Comparison of ENCODE assay signal across 10 cellular contexts in the genomic region with DNA sequence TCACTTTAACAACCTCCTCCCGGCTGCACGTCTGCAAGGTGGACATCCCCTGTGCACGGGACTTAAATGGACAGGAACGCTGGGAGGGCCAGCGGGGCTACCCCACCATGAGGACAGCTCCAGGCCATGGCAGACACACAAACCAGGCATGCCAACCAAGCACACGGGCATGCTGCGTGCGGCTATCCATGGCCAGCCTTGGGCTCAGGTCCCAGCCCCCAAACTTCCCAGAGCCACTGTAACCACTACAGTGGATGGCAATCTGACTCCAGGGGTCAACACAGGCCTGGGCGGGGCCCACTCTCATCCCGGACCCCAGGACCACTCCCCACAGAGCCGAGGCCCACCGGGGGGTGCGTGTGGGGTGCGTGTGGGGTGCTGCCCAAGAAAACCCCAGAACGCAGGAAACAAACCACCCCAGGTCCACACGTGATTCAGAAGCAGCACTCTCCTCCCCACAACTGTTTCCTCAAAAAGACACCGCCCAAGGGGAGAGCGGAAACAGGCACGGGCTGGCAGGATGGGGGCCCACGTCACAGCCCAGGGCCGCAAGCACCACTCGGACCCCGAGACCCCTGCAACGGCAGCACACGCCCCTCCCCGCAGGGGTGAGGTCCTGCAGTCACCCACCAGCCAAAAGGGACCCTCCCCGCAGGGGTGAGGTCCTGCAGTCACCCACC. TPM values are rescaled to one million over a fixed set of nuclear protein-coding genes. Genes with fewer than 3 reads are reported as not detected.
A peak's percentile ranks its signal among the peaks of the same experiment; 100 is the strongest.
DNase-seq lines count a peak whose midpoint lies in the region; TF ChIP-seq lines count a peak whose summit lies in the region.
"Had no signal": no experiment of that assay in that cellular context is flagged by ENCODE, and none has a peak within 500 bp of the region (broad histone marks: within the 10 kb centered on the region; RNA-seq: fewer than 3 reads in every experiment).

No MANE protein-coding gene starts in this region.

- TF ChIP-seq CTCF in hepatocyte (IDR thresholded peaks at IDR 0.05; ENCODE audit: poor library complexity) (no peak), uterus (IDR thresholded peaks at IDR 0.05) (no peak)

- peaks cover 14% of the 10 kb centered on the region for H3K36me3 Mint-ChIP-seq in activated T-cell treated with anti-CD3 and anti-CD28 coated beads, Interleukin-2, amount 50 U/mL, for 24 hours (ENCODE audit: low read depth)
- H3K36me3 Mint-ChIP-seq: WTC11 had no signal

- H2AFZ ChIP-seq in hepatocyte = no peak overlapping the region

- H3K4me1 ChIP-seq in hepatocyte (ENCODE audit: insufficient read depth) (peaks cover 88% of the 10 kb centered on the region), uterus (peaks cover 0 to 5% of the 10 kb centered on the region in 2 donors)

- intact Hi-C loops in uterus (cut with DNase I; ENCODE audit: low total_unique reads) = no loop called here

- H3K4me3 Mint-ChIP-seq in activated T-cell treated with anti-CD3 and anti-CD28 coated beads, Interleukin-2, amount 50 U/mL, for 24 hours = peak overlapping the region; percentile 69
- H3K4me3 Mint-ChIP-seq: neural crest cell, WTC11 had no signal

- peaks cover 92% of the 10 kb centered on the region for H3K4me1 Mint-ChIP-seq in activated T-cell treated with anti-CD3 and anti-CD28 coated beads, Interleukin-2, amount 50 U/mL, for 24 hours (ENCODE audit: low read depth)

- peaks cover 28% of the 10 kb centered on the region for H4K20me1 ChIP-seq in hepatocyte (ENCODE audit: insufficient read depth, poor library complexity, severe bottlenecking)

- peak; percentile 25 to 77 (median 55) for DNase-seq in stimulated activated naive CD4-positive, alpha-beta T cell (lab: John Stamatoyannopoulos, UW)
- DNase-seq in stimulated activated naive CD4-positive, alpha-beta T cell treated with Interleukin-2 at 50 U/mL for 16 hours (lab: John Stamatoyannopoulos, UW) = no peak
- peak; percentile 61 for DNase-seq in activated T-cell treated with anti-CD3 and anti-CD28 coated beads, Interleukin-2, amount 50 U/mL, for 24 hours
- DNase-seq in hepatocyte (ENCODE audit: low spot score) (no peak), uterus (no peak), DMS114 treated with DMSO at 0.1 percent for 48 hours (lab: John Stamatoyannopoulos, UW; ENCODE audit: unreplicated experiment) (no peak), inferior parietal cortex (ENCODE audit: extremely low spot score) (no peak), cerebellum (ENCODE audit: low spot score) (no peak)

- no peak for TF ChIP-seq POLR2A in uterus (IDR thresholded peaks at IDR 0.05)

- H3K4me3 ChIP-seq in hepatocyte = no peak overlapping the region
- H3K4me3 ChIP-seq in uterus = no peak overlapping the region

- no peaks in the 10 kb centered on the region for H3K9me3 ChIP-seq in hepatocyte (ENCODE audit: low read depth)
- no peaks in the 10 kb centered on the region for H3K9me3 ChIP-seq in uterus

- no peaks in the 10 kb centered on the region for H3K9me2 ChIP-seq in hepatocyte (replicated peaks; ENCODE audit: insufficient read depth)

- H3K27me3 ChIP-seq in hepatocyte = no peaks in the 10 kb centered on the region
- no peaks in the 10 kb centered on the region for H3K27me3 ChIP-seq in uterus

- H3K36me3 ChIP-seq in hepatocyte (replicated peaks; ENCODE audit: insufficient read depth, low read depth) (no peaks in the 10 kb centered on the region), uterus (no peaks in the 10 kb centered on the region)

- peak overlapping the region; percentile 71 for H3K4me2 ChIP-seq in hepatocyte

- H3K27ac Mint-ChIP-seq in activated T-cell treated with anti-CD3 and anti-CD28 coated beads, Interleukin-2, amount 50 U/mL, for 24 hours = peak overlapping the region; percentile 93

- H3K9me3 Mint-ChIP-seq in activated T-cell treated with anti-CD3 and anti-CD28 coated beads, Interleukin-2, amount 50 U/mL, for 24 hours = no peaks in the 10 kb centered on the region
- H3K9me3 Mint-ChIP-seq: neural crest cell, WTC11 had no signal

- 87% methylated on average over 27 of the region's 27 CpGs for WGBS in hepatocyte (ENCODE audit: low lambda C conversion rate, missing lambda C conversion rate)

- H3K27me3 Mint-ChIP-seq in activated T-cell treated with anti-CD3 and anti-CD28 coated beads, Interleukin-2, amount 50 U/mL, for 24 hours = no peaks in the 10 kb centered on the region

- H3K27ac ChIP-seq in hepatocyte (peak overlapping the region; percentile 98), uterus (peak overlapping the region; percentile 40 to 73)

- peaks cover 82% of the 10 kb centered on the region for H3K79me2 ChIP-seq in hepatocyte

RNA-seq across cellular contexts. Expression of a gene that starts 7.4 kb away (rescaled TPM):
- total RNA-seq in hepatocyte = 19.7 and 30.2 TPM in 2 replicates
- 31.3 and 34.3 TPM in 2 replicates for polyA plus RNA-seq in hepatocyte
- total RNA-seq in uterus = 10 to 100 TPM in 3 of 4 donors, 1 to 10 TPM in 1; 4.6 to 49.8 (median 15.8) TPM
- 10.1 TPM for total RNA-seq in cerebellum

Comparison
In these comparisons a context has a peak if more than half of its experiments do, and no peak if none do; other contexts are left out.
1. DNase-seq: peak in stimulated activated naive CD4-positive, alpha-beta T cell (6 of 6) and activated T-cell treated with anti-CD3 and anti-CD28 coated beads, Interleukin-2, amount 50 U/mL, for 24 hours (single experiment); none in stimulated activated naive CD4-positive, alpha-beta T cell treated with Interleukin-2 at 50 U/mL for 16 hours (single experiment), hepatocyte (single experiment), uterus (0 of 2), DMS114 treated with DMSO at 0.1 percent for 48 hours (single experiment), inferior parietal cortex (single experiment) and cerebellum (single experiment).